Comparison of ENCODE assay signal across 28 cellular contexts in the genomic region with DNA sequence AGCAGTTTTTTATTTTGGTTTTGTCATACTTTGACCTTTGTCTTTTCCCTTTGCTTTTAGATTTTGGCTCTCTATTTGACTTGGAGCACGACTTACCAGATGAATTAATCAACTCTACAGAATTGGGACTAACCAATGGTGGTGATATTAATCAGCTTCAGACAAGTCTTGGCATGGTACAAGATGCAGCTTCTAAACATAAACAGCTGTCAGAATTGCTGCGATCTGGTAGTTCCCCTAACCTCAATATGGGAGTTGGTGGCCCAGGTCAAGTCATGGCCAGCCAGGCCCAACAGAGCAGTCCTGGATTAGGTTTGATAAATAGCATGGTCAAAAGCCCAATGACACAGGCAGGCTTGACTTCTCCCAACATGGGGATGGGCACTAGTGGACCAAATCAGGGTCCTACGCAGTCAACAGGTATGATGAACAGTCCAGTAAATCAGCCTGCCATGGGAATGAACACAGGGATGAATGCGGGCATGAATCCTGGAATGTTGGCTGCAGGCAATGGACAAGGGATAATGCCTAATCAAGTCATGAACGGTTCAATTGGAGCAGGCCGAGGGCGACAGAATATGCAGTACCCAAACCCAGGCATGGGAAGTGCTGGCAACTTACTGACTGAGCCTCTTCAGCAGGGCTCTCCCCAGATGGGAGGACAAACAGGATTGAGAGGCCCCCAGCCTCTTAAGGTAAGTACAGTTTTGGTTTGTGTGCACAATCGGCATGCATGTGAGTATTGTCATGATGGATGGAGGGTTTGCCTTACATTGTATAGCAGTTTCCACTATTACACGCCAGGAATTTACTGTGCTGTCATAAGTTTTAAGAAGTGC. TPM values are rescaled to one million over a fixed set of nuclear protein-coding genes. Genes with fewer than 3 reads are reported as not detected.
DNase-seq lines count a peak whose midpoint lies in the region; ATAC-seq, FAIRE-seq and TF ChIP-seq lines count a peak whose summit lies in the region.
"Had no signal": no experiment of that assay in that cellular context is flagged by ENCODE, and none has a peak within 500 bp of the region (broad histone marks: within the 10 kb centered on the region; RNA-seq: fewer than 3 reads in every experiment).

No MANE protein-coding gene starts in this region.

- TF ChIP-seq CTCF in CD8-positive, alpha-beta T cell (IDR thresholded peaks at IDR 0.05) = no peak
- no peak for TF ChIP-seq CTCF in K562 (IDR thresholded peaks at IDR 0.05 in 2 of 3, conservative IDR thresholded peaks at IDR 0.05 in 1 of 3; ENCODE audit: insufficient read depth in 2 of 3, low read depth in 1 of 3, low read length in 3 of 3)

- no peak overlapping the region for H3K23ac ChIP-seq in trophoblast cell (ENCODE audit: low read length)

- peak overlapping the region; percentile 71 for H3K27ac Mint-ChIP-seq in CD8-positive, alpha-beta T cell

- H3K4ac ChIP-seq in trophoblast cell (ENCODE audit: low read depth, low read length) = peak overlapping the region; percentile 72

- H3K9me3 ChIP-seq in CD8-positive, alpha-beta T cell (ENCODE audit: low read length) = no peaks in the 10 kb centered on the region
- no peaks in the 10 kb centered on the region for H3K9me3 ChIP-seq in K562 (replicated peaks; ENCODE audit: control insufficient read depth, insufficient read depth, low read depth, low read length)
- no peaks in the 10 kb centered on the region for H3K9me3 ChIP-seq in trophoblast cell (ENCODE audit: insufficient read depth, low read depth, low read length)
- H3K9me3 ChIP-seq: MG63, SJCRH30, upper lobe of left lung had no signal

- DNase-seq in CD8-positive, alpha-beta T cell = no peak
- DNase-seq in GM12891 (ENCODE audit: insufficient read length, low spot score) = no peak
- no peak for DNase-seq in K562 (ENCODE audit: extremely low read depth in 1 of 4, low spot score in 3 of 4)
- peak; percentile 39 to 51 for DNase-seq in trophoblast cell
- DNase-seq in epidermal melanocyte (ENCODE audit: insufficient read length, low spot score) = no peak
- no peak for DNase-seq in NCI-H1092 treated with DMSO at 0.1 percent for 48 hours (lab: John Stamatoyannopoulos, UW)
- DNase-seq in DMS79 treated with DMSO at 0.1 percent for 48 hours (lab: John Stamatoyannopoulos, UW) = no peak
- DNase-seq: activated CD4-positive, alpha-beta T cell treated with anti-CD3 and anti-CD28 coated beads for 48 hours; activated CD8-positive, alpha-beta memory T cell treated with anti-CD3 and anti-CD28 coated beads for 24 hours; activated T-cell treated with anti-CD3 and anti-CD28 coated beads, Interleukin-2, amount 50 U/mL, for 1 hour; aorta; caudate nucleus; glutamatergic neuron; islet precursor cell; MG63; midbrain; natural killer cell; NCI-H2029; NCI-H2227 treated with DMSO at 0.1 percent for 48 hours; NCI-H526 treated with DMSO at 0.1 percent for 48 hours; SJCRH30; small intestine; T1000; upper lobe of left lung; WERI-Rb-1 had no signal

- H3K36me3 ChIP-seq in CD8-positive, alpha-beta T cell (ENCODE audit: insufficient read depth, low read length) = peaks cover 17% of the 10 kb centered on the region
- H3K36me3 ChIP-seq in K562 (ENCODE audit: control insufficient read depth, insufficient read depth, low read length) (peaks cover 34% of the 10 kb centered on the region), trophoblast cell (ENCODE audit: control insufficient read depth in 1 of 2, insufficient read depth in 2 of 2, low read length in 2 of 2) (peaks cover 16 to 28% of the 10 kb centered on the region in 2 experiments)

- no peak overlapping the region for H3K4me3 Mint-ChIP-seq in CD8-positive, alpha-beta T cell
- H3K4me3 Mint-ChIP-seq: natural killer cell had no signal

- H3K27ac ChIP-seq in CD8-positive, alpha-beta T cell (ENCODE audit: low read depth, low read length) = no peak overlapping the region
- H3K27ac ChIP-seq in K562 (ENCODE audit: extremely low read depth, low read depth, low read length) = no peak overlapping the region
- no peak overlapping the region for H3K27ac ChIP-seq in trophoblast cell (ENCODE audit: low read depth, low read length)
- H3K27ac ChIP-seq: epithelial cell of prostate, SJCRH30, upper lobe of left lung, WERI-Rb-1 had no signal

- no peaks in the 10 kb centered on the region for H3K27me3 Mint-ChIP-seq in CD8-positive, alpha-beta T cell (ENCODE audit: low read depth)

- intact Hi-C loops in CD8-positive, alpha-beta T cell (cut with DNase I, micrococcal nuclease) = loop anchor here in 1 of 2 experiments (10.0 kb wide), 1 partner anchor 47 kb away; no protein-coding TSS in a partner anchor
- intact Hi-C loops in K562 (cut with micrococcal nuclease) = no loop called here

- H3K9ac ChIP-seq in K562 (ENCODE audit: insufficient read depth in 1 of 2, low read depth in 2 of 2, low read length in 2 of 2) (no peak overlapping the region), trophoblast cell (ENCODE audit: low read length) (no peak overlapping the region)

- FAIRE-seq in GM12891 (lab: Jason Lieb, UNC) (peak; percentile 63), K562 (lab: Jason Lieb, UNC) (no peak)
- FAIRE-seq: H54, small intestine had no signal

- no peak overlapping the region for H2BK5ac ChIP-seq in trophoblast cell (ENCODE audit: low read depth, low read length, poor library complexity)

- H4K91ac ChIP-seq in trophoblast cell (ENCODE audit: low read depth, low read length) = no peak overlapping the region

- WGBS in K562 (ENCODE audit: insufficient coverage, low coverage, missing lambda C conversion rate) = 89% methylated on average over 9 of the region's 9 CpGs
- no CpG with 5 or more reads among the region's 9 CpGs for WGBS in trophoblast cell (ENCODE audit: extremely low coverage, insufficient coverage, insufficient read length)

- H3K9me1 ChIP-seq in K562 (ENCODE audit: control insufficient read depth, insufficient read depth, low read length) = no peaks in the 10 kb centered on the region

- H2AK5ac ChIP-seq in trophoblast cell (ENCODE audit: low read length) = no peak overlapping the region

- no peak for ATAC-seq in CD8-positive, alpha-beta T cell
- no peak for ATAC-seq in K562
- ATAC-seq: activated naive CD4-positive, alpha-beta T cell treated with anti-CD3 and anti-CD28 coated beads, Interleukin-2, amount 50 U/mL, for 72 hours; natural killer cell had no signal

- no peaks in the 10 kb centered on the region for H3K9me3 Mint-ChIP-seq in CD8-positive, alpha-beta T cell
- H3K9me3 Mint-ChIP-seq: activated naive CD4-positive, alpha-beta T cell treated with anti-CD3 and anti-CD28 coated beads, Interleukin-2, amount 50 U/mL, for 72 hours; natural killer cell had no signal

- in situ Hi-C loops in K562 (cut with MboI) = no loop called here

- H3K18ac ChIP-seq in trophoblast cell (ENCODE audit: low read length) = peak overlapping the region; percentile 20

- no peaks in the 10 kb centered on the region for H3K27me3 ChIP-seq in CD8-positive, alpha-beta T cell (ENCODE audit: insufficient read depth, low read length)
- H3K27me3 ChIP-seq in K562 (ENCODE audit: control insufficient read depth in 2 of 2, insufficient read depth in 2 of 2, low read length in 2 of 2) = no peaks in the 10 kb centered on the region
- H3K27me3 ChIP-seq in trophoblast cell (ENCODE audit: insufficient read depth, low read length) = no peaks in the 10 kb centered on the region
- H3K27me3 ChIP-seq: MG63, SJCRH30, upper lobe of left lung had no signal

- CTCF ChIA-PET in CD8-positive, alpha-beta T cell (lab: Charles Lee) = interaction anchor here (0.7 to 1.0 kb wide), 2 partner anchors 21 to 194 kb away, joined by 3 read pairs; no protein-coding TSS in a partner anchor
- CTCF ChIA-PET in K562 (lab: Yijun Ruan, JAX; ENCODE audit: low intra/inter-chr PET ratio) = no interaction called here

- no peak overlapping the region for H2AFZ ChIP-seq in K562 (ENCODE audit: low read depth, low read length)
- H2AFZ ChIP-seq in trophoblast cell (ENCODE audit: insufficient read depth, low read length, poor library complexity) = no peak overlapping the region

- TF ChIP-seq POLR2A in GM12891 (IDR thresholded peaks at IDR 0.05; ENCODE audit: low read depth, low read length) = no peak
- TF ChIP-seq POLR2A in K562 (conservative IDR thresholded peaks at IDR 0.05) = no peak

- H3K79me2 ChIP-seq in K562 (ENCODE audit: control insufficient read depth, insufficient read depth, low read length) (peaks cover 83% of the 10 kb centered on the region), trophoblast cell (ENCODE audit: control insufficient read depth, insufficient read depth, low read length, poor library complexity) (peaks cover 14% of the 10 kb centered on the region)

- H2BK120ac ChIP-seq in trophoblast cell (ENCODE audit: insufficient read depth, low read length, poor library complexity) = no peak overlapping the region

- peaks cover 17% of the 10 kb centered on the region for H3K4me1 ChIP-seq in CD8-positive, alpha-beta T cell (ENCODE audit: insufficient read depth, low read length)
- H3K4me1 ChIP-seq in K562 (replicated peaks in 1 of 2; ENCODE audit: control insufficient read depth in 2 of 2, insufficient read depth in 2 of 2, low read length in 2 of 2) (no peaks in the 10 kb centered on the region; a peak in 1 of 5 replicates), trophoblast cell (ENCODE audit: control insufficient read depth in 1 of 2, insufficient read depth in 2 of 2, low read length in 2 of 2) (no peaks in the 10 kb centered on the region)
- H3K4me1 ChIP-seq: SJCRH30 had no signal

- no peak overlapping the region for H2BK12ac ChIP-seq in trophoblast cell (ENCODE audit: low read length)

- peaks cover 69% of the 10 kb centered on the region for H3K4me1 Mint-ChIP-seq in CD8-positive, alpha-beta T cell (ENCODE audit: low read depth)

- POLR2A ChIA-PET in CD8-positive, alpha-beta T cell (lab: Charles Lee) = interaction anchor here (0.7 kb wide), 1 partner anchor 311 kb away, joined by 3 read pairs; no protein-coding TSS in a partner anchor
- POLR2A ChIA-PET in K562 (lab: Yijun Ruan, JAX) = interaction anchor here (0.9 kb wide), 1 partner anchor 7 kb away, joined by 3 read pairs; no protein-coding TSS in a partner anchor

- BruUV-seq in K562 (replicated peaks; lab: Mats Ljungman, UMichigan) = TSS peak; percentile 19

- no peaks in the 10 kb centered on the region for H4K20me1 ChIP-seq in K562 (replicated peaks; ENCODE audit: control insufficient read depth, insufficient read depth, low read length)

- no peaks in the 10 kb centered on the region for H3K79me1 ChIP-seq in trophoblast cell (ENCODE audit: low read length)

- TF ChIP-seq RAD21 in K562 (CRISPR knock-in tag; conservative IDR thresholded peaks at IDR 0.05 in 1 of 2, IDR thresholded peaks at IDR 0.05 in 1 of 2) = no peak

- TF ChIP-seq EP300 in K562 (IDR thresholded peaks at IDR 0.05; ENCODE audit: low read length) = no peak

- H3K4me2 ChIP-seq in K562 (ENCODE audit: insufficient read depth, low read length) (no peak overlapping the region), trophoblast cell (ENCODE audit: low read length) (no peak overlapping the region)

- H4K12ac ChIP-seq in trophoblast cell (ENCODE audit: low read depth, low read length) = no peak overlapping the region

- no peak overlapping the region for H3K14ac ChIP-seq in trophoblast cell (ENCODE audit: low read length)

- no peak overlapping the region for H3K4me3 ChIP-seq in CD8-positive, alpha-beta T cell (ENCODE audit: low read depth, low read length)
- H3K4me3 ChIP-seq in K562 (no peak overlapping the region), trophoblast cell (ENCODE audit: low read depth, low read length) (no peak overlapping the region)
- H3K4me3 ChIP-seq: MG63, SJCRH30, upper lobe of left lung had no signal

- no peak overlapping the region for H4K8ac ChIP-seq in trophoblast cell (ENCODE audit: low read depth, low read length)

- peaks cover 66% of the 10 kb centered on the region for H3K36me3 Mint-ChIP-seq in CD8-positive, alpha-beta T cell
- H3K36me3 Mint-ChIP-seq: natural killer cell had no signal

RNA-seq across cellular contexts. Expression of gene EP300, which starts 25.0 kb away (rescaled TPM):
- 100 to 1,000 TPM; 157 to 158 TPM for total RNA-seq in CD8-positive, alpha-beta T cell
- polyA plus RNA-seq in GM12891 (2012; ENCODE audit: low read depth, missing spikeins) = 15.4 TPM
- 119 and 226 TPM in 2 replicates for total RNA-seq in K562 (2011; cell fraction: chromatin; rRNA removed; ENCODE audit: low replicate concordance)
- 62.4 and 69.7 TPM in 2 replicates for total RNA-seq in K562 (2011; cell fraction: nucleolus; rRNA removed)
- total RNA-seq in K562 (2011; cell fraction: nucleoplasm; rRNA removed) = 115 and 158 TPM in 2 replicates
- total RNA-seq in K562 (2014; rRNA removed) (10.9 and 12.3 TPM in 2 replicates), K562 (2014; rRNA removed; fragmentation: Illumina TruSeq; extraction: Trizol) (12.0 TPM in 2 replicates), K562 (2015; rRNA removed; fragmentation: Illumina TruSeq; extraction: Trizol) (10.4 and 10.6 TPM in 2 replicates), K562 (2021) (27.9 and 28.6 TPM in 2 replicates)
- polyA plus RNA-seq in K562 (2011; rRNA removed) (5.7 and 9.2 TPM in 2 replicates), K562 (2014; fragmentation: Illumina TruSeq; extraction: Trizol) (20.8 and 24.5 TPM in 2 replicates), K562 (2014; fragmentation: Nextera tagmentation; extraction: Ambion mirVana) (1 to 10 TPM; 2.2 to 4.0 TPM), K562 (2014; rRNA removed) (10.5 and 12.7 TPM in 2 replicates)
- 7.2 and 8.2 TPM in 2 replicates for polyA plus RNA-seq in K562 (2011; cell fraction: cytosol; rRNA removed)
- polyA plus RNA-seq in K562 (2011; cell fraction: nucleus; rRNA removed) = 24.3 and 35.7 TPM in 2 replicates
- 17.2 and 17.7 TPM in 2 replicates for polyA plus RNA-seq in K562 (2012)
- polyA minus RNA-seq in K562 (2011; rRNA and poly(A)+ RNA removed) = 26.7 and 40.2 TPM in 2 replicates
- polyA minus RNA-seq in K562 (2011; cell fraction: cytosol; rRNA and poly(A)+ RNA removed) = 21.4 and 35.3 TPM in 2 replicates
- 34.9 and 44.5 TPM in 2 replicates for polyA minus RNA-seq in K562 (2011; cell fraction: nucleus; rRNA and poly(A)+ RNA removed)
- polyA plus RNA-seq in trophoblast cell (2013) = 48.1 and 49.7 TPM in 2 replicates

Comparison
In these comparisons a context has a peak if more than half of its experiments do, and no peak if none do; other contexts are left out.
1. DNase-seq: peak in trophoblast cell (2 of 2); none in CD8-positive, alpha-beta T cell (0 of 7), GM12891 (single experiment), K562 (0 of 4), epidermal melanocyte (single experiment), NCI-H1092 treated with DMSO at 0.1 percent for 48 hours (single experiment) and DMS79 treated with DMSO at 0.1 percent for 48 hours (single experiment).